In genomic region chr6:158892266-158892665, GRCh38 we compare ENCODE assay signal across 20 cellular contexts.
"Had no signal": no experiment of that assay in that cellular context is flagged by ENCODE, and none has a peak within 500 bp of the region (broad histone marks: within the 10 kb centered on the region; RNA-seq: fewer than 3 reads in every experiment).

No MANE protein-coding gene starts in this region.

- H3K36me3 ChIP-seq: esophagus squamous epithelium, gastroesophageal sphincter, right atrium auricular region, sigmoid colon, stomach, thoracic aorta had no signal

- H3K9me3 ChIP-seq: esophagus squamous epithelium, gastroesophageal sphincter, mucosa of descending colon, right atrium auricular region, sigmoid colon, stomach, thoracic aorta had no signal

- H3K27ac Mint-ChIP-seq: naive thymus-derived CD8-positive, alpha-beta T cell had no signal

- H3K36me3 Mint-ChIP-seq: naive thymus-derived CD8-positive, alpha-beta T cell had no signal

- DNase-seq: dermis blood vessel endothelial cell; esophagus squamous epithelium; foreskin fibroblast; glutamatergic neuron; islet precursor cell; mammary epithelial cell; mucosa of descending colon; naive thymus-derived CD8-positive, alpha-beta T cell; posterior cingulate gyrus; sigmoid colon; stimulated activated naive CD4-positive, alpha-beta T cell; stomach; substantia nigra had no signal

- FAIRE-seq: urothelium cell line had no signal

- H3K4me3 Mint-ChIP-seq: naive thymus-derived CD8-positive, alpha-beta T cell; neural crest cell had no signal

- H3K9me3 Mint-ChIP-seq: naive thymus-derived CD8-positive, alpha-beta T cell had no signal

- H3K27me3 Mint-ChIP-seq: naive thymus-derived CD8-positive, alpha-beta T cell had no signal

- H3K27ac ChIP-seq: esophagus squamous epithelium, gastroesophageal sphincter, right atrium auricular region, sigmoid colon, skin epidermis, stomach, thoracic aorta had no signal

- ATAC-seq: gastroesophageal sphincter; left lobe of liver; mucosa of descending colon; naive thymus-derived CD8-positive, alpha-beta T cell had no signal

- H3K4me3 ChIP-seq: esophagus squamous epithelium, gastroesophageal sphincter, mucosa of descending colon, right atrium auricular region, sigmoid colon, skin epidermis, stomach, thoracic aorta had no signal

- H3K27me3 ChIP-seq: esophagus squamous epithelium, gastroesophageal sphincter, right atrium auricular region, sigmoid colon, stomach had no signal

- H3K4me1 ChIP-seq: gastroesophageal sphincter, right atrium auricular region, stomach had no signal
